Comparison of ENCODE assay signal across 18 cellular contexts in genomic region chr14:101465795-101466448, GRCh38.
A peak's percentile ranks its signal among the peaks of the same experiment; 100 is the strongest.
DNase-seq lines count a peak whose midpoint lies in the region; ATAC-seq and TF ChIP-seq lines count a peak whose summit lies in the region.
"Had no signal": no experiment of that assay in that cellular context is flagged by ENCODE, and none has a peak within 500 bp of the region (broad histone marks: within the 10 kb centered on the region; RNA-seq: fewer than 3 reads in every experiment).

No MANE protein-coding gene starts in this region.

- DNase-seq in cardiac septum (ENCODE audit: low spot score): peak; percentile 6
- DNase-seq in left cardiac atrium: no peak
- peak; percentile 44 for DNase-seq in islet precursor cell
- peak; percentile 63 for DNase-seq in posterior vena cava (ENCODE audit: low spot score)
- DNase-seq in activated CD4-positive, alpha-beta memory T cell treated with anti-CD3 and anti-CD28 coated beads for 36 hours: no peak
- no peak for DNase-seq in RWPE1 (ENCODE audit: low spot score)
- DNase-seq: CD4-positive, alpha-beta memory T cell; DMS53; EL; KBM-7; NCI-H1105 treated with DMSO at 0.1 percent for 48 hours; NCI-H187; NCI-H2227 treated with DMSO at 0.1 percent for 48 hours; NCI-H510A treated with DMSO at 0.1 percent for 48 hours; PC-3 had no signal

- intact Hi-C loops in cardiac septum (cut with DNase I) (no loop called here), left cardiac atrium (cut with DNase I) (no loop called here), posterior vena cava (cut with DNase I) (no loop called here)
- intact Hi-C loops in activated CD4-positive, alpha-beta memory T cell treated with anti-CD3 and anti-CD28 coated beads for 36 hours (cut with micrococcal nuclease): no loop called here

- no peak overlapping the region for H3K4me3 Mint-ChIP-seq in activated CD4-positive, alpha-beta memory T cell treated with anti-CD3 and anti-CD28 coated beads for 36 hours
- H3K4me3 Mint-ChIP-seq: CD4-positive, alpha-beta memory T cell had no signal

- no peaks in the 10 kb centered on the region for H3K9me3 Mint-ChIP-seq in activated CD4-positive, alpha-beta memory T cell treated with anti-CD3 and anti-CD28 coated beads for 36 hours

- CTCF ChIA-PET in activated CD4-positive, alpha-beta memory T cell treated with anti-CD3 and anti-CD28 coated beads for 36 hours (lab: Charles Lee): no interaction called here
- CTCF ChIA-PET in RWPE1 (lab: Yijun Ruan, JAX): no interaction called here

- POLR2A ChIA-PET in activated CD4-positive, alpha-beta memory T cell treated with anti-CD3 and anti-CD28 coated beads for 36 hours (lab: Charles Lee): no interaction called here
- POLR2A ChIA-PET in RWPE1 (lab: Yijun Ruan, JAX; ENCODE audit: low non-redundant PET): no interaction called here

- TF ChIP-seq CTCF in RWPE1 (conservative IDR thresholded peaks at IDR 0.05; ENCODE audit: low read depth): no peak

- no peak overlapping the region for H3K27ac Mint-ChIP-seq in activated CD4-positive, alpha-beta memory T cell treated with anti-CD3 and anti-CD28 coated beads for 36 hours
- H3K27ac Mint-ChIP-seq: CD4-positive, alpha-beta memory T cell had no signal

- peaks cover 13% of the 10 kb centered on the region for H3K27me3 Mint-ChIP-seq in activated CD4-positive, alpha-beta memory T cell treated with anti-CD3 and anti-CD28 coated beads for 36 hours

- no peaks in the 10 kb centered on the region for H3K36me3 Mint-ChIP-seq in activated CD4-positive, alpha-beta memory T cell treated with anti-CD3 and anti-CD28 coated beads for 36 hours
- H3K36me3 Mint-ChIP-seq: CD4-positive, alpha-beta memory T cell had no signal

- ATAC-seq in left cardiac atrium (no peak), GM19397 (IDR thresholded peaks at IDR 0.05; ENCODE audit: unreplicated experiment) (no peak)
- ATAC-seq: HepG2, PC-3 had no signal

- H3K27ac ChIP-seq in RWPE1: no peak overlapping the region
- H3K27ac ChIP-seq: BLaER1 had no signal

- no peaks in the 10 kb centered on the region for H3K4me1 Mint-ChIP-seq in activated CD4-positive, alpha-beta memory T cell treated with anti-CD3 and anti-CD28 coated beads for 36 hours (ENCODE audit: low read depth)

Comparison
In these comparisons a context has a peak if more than half of its experiments do, and no peak if none do; other contexts are left out.
1. DNase-seq: peak in cardiac septum (single experiment), islet precursor cell (single experiment) and posterior vena cava (single experiment); none in left cardiac atrium (single experiment), activated CD4-positive, alpha-beta memory T cell treated with anti-CD3 and anti-CD28 coated beads for 36 hours (single experiment) and RWPE1 (single experiment).